ENCODE assay signal across 1 cellular context in the genomic region with DNA sequence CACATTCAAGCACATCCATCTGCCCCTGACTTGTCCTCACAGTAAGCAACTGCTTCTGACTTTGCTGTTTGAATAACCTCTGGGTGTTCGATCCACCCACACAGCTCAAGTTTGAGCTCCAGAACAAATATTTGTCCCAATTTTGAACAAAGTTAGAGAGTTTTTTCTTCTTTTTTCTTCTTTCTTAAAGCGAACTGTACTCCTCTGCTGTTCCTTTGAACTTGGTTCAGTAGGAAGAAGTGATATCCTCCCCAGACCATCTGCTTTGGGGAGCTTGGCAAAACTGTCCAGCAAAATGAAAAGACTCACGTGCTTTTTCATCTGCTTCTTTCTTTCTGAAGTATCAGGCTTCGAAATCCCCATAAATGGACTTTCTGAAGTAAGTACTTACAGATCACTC.
TF ChIP-seq lines count a peak whose summit lies in the region.

A gene with protein sequence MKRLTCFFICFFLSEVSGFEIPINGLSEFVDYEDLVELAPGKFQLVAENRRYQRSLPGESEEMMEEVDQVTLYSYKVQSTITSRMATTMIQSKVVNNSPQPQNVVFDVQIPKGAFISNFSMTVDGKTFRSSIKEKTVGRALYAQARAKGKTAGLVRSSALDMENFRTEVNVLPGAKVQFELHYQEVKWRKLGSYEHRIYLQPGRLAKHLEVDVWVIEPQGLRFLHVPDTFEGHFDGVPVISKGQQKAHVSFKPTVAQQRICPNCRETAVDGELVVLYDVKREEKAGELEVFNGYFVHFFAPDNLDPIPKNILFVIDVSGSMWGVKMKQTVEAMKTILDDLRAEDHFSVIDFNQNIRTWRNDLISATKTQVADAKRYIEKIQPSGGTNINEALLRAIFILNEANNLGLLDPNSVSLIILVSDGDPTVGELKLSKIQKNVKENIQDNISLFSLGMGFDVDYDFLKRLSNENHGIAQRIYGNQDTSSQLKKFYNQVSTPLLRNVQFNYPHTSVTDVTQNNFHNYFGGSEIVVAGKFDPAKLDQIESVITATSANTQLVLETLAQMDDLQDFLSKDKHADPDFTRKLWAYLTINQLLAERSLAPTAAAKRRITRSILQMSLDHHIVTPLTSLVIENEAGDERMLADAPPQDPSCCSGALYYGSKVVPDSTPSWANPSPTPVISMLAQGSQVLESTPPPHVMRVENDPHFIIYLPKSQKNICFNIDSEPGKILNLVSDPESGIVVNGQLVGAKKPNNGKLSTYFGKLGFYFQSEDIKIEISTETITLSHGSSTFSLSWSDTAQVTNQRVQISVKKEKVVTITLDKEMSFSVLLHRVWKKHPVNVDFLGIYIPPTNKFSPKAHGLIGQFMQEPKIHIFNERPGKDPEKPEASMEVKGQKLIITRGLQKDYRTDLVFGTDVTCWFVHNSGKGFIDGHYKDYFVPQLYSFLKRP (plus strand): TSS at position 177 of the 400 bp plus-strand sequence. CDS start 119 bp downstream, at position 296.

TF ChIP-seq in liver, 16 proteins besides CTCF, POLR2A, EP300 and RAD21 (continued from another document):
- TF ChIP-seq YY1 (IDR thresholded peaks at IDR 0.05) (peak; percentile 63), NR2F2 (IDR thresholded peaks at IDR 0.05) (no peak), ATF3 (IDR thresholded peaks at IDR 0.05) (no peak), HNF4G (IDR thresholded peaks at IDR 0.05) (no peak), FOXA2 (IDR thresholded peaks at IDR 0.05) (no peak), FOXA1 (IDR thresholded peaks at IDR 0.05) (no peak), JUND (IDR thresholded peaks at IDR 0.05) (no peak), GABPA (IDR thresholded peaks at IDR 0.05 in 1 of 2, conservative IDR thresholded peaks at IDR 0.05 in 1 of 2) (no peak)
- TF ChIP-seq, protein P1, sequence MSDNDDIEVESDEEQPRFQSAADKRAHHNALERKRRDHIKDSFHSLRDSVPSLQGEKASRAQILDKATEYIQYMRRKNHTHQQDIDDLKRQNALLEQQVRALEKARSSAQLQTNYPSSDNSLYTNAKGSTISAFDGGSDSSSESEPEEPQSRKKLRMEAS (IDR thresholded peaks at IDR 0.05): peak; percentile 35
- TF ChIP-seq, protein P2, sequence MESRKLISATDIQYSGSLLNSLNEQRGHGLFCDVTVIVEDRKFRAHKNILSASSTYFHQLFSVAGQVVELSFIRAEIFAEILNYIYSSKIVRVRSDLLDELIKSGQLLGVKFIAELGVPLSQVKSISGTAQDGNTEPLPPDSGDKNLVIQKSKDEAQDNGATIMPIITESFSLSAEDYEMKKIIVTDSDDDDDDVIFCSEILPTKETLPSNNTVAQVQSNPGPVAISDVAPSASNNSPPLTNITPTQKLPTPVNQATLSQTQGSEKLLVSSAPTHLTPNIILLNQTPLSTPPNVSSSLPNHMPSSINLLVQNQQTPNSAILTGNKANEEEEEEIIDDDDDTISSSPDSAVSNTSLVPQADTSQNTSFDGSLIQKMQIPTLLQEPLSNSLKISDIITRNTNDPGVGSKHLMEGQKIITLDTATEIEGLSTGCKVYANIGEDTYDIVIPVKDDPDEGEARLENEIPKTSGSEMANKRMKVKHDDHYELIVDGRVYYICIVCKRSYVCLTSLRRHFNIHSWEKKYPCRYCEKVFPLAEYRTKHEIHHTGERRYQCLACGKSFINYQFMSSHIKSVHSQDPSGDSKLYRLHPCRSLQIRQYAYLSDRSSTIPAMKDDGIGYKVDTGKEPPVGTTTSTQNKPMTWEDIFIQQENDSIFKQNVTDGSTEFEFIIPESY (IDR thresholded peaks at IDR 0.05): peak; percentile 23
TF ChIP-seq in liver: peak in this region for 9.
